In genomic region chr1:63868220-63868897, GRCh38 we compare ENCODE assay signal across 10 cellular contexts.
A peak's percentile ranks its signal among the peaks of the same experiment; 100 is the strongest.
DNase-seq lines count a peak whose midpoint lies in the region; ATAC-seq, FAIRE-seq and TF ChIP-seq lines count a peak whose summit lies in the region.
"Had no signal": no experiment of that assay in that cellular context is flagged by ENCODE, and none has a peak within 500 bp of the region (broad histone marks: within the 10 kb centered on the region; RNA-seq: fewer than 3 reads in every experiment).

No MANE protein-coding gene starts in this region.

- POLR2A ChIA-PET in HepG2 (lab: Yijun Ruan, JAX) (no interaction called here), RWPE1 (lab: Yijun Ruan, JAX; ENCODE audit: low non-redundant PET) (no interaction called here)

- H3K4me1 Mint-ChIP-seq in natural killer cell, result no peaks in the 10 kb centered on the region

- 41% methylated on average over 7 of the region's 7 CpGs for WGBS in HepG2 (ENCODE audit: low lambda C conversion rate)
- 71% methylated on average over 7 of the region's 7 CpGs for WGBS in right lobe of liver (ENCODE audit: insufficient coverage, low coverage, low lambda C conversion rate, missing lambda C conversion rate)

- no peaks in the 10 kb centered on the region for H3K36me3 ChIP-seq in HepG2 (replicated peaks in 1 of 2; ENCODE audit: control insufficient read depth in 1 of 2, insufficient read depth in 2 of 2, low read length in 2 of 2)
- H3K36me3 ChIP-seq in right lobe of liver, result no peaks in the 10 kb centered on the region
- H3K36me3 ChIP-seq: BLaER1, pancreas had no signal

- in situ Hi-C loops in HepG2 (cut with HindIII; ENCODE audit: extremely low pct_ligation_motif_present, low pct_unique_long_range_greater_than_20kb), result no loop called here

- H3K27ac ChIP-seq in HepG2 (ENCODE audit: extremely low read length, insufficient read depth, low read length), result no peak overlapping the region
- H3K27ac ChIP-seq in right lobe of liver, result no peak overlapping the region
- no peak overlapping the region for H3K27ac ChIP-seq in RWPE1
- H3K27ac ChIP-seq: BLaER1, pancreas had no signal

- no peak overlapping the region for H3K9ac ChIP-seq in HepG2 (ENCODE audit: insufficient read depth, low read depth, low read length)
- H3K9ac ChIP-seq: BLaER1 had no signal

- no peaks in the 10 kb centered on the region for H3K79me2 ChIP-seq in HepG2 (ENCODE audit: insufficient read depth, low read length)

- no peaks in the 10 kb centered on the region for H4K20me1 ChIP-seq in HepG2 (ENCODE audit: insufficient read depth, low read length)
- H4K20me1 ChIP-seq: BLaER1 had no signal

- TF ChIP-seq CTCF in HepG2 (CRISPR knock-in tag; IDR thresholded peaks at IDR 0.05) (no peak; the same call in 1 of the 2 replicates), right lobe of liver (IDR thresholded peaks at IDR 0.05) (no peak), RWPE1 (conservative IDR thresholded peaks at IDR 0.05; ENCODE audit: low read depth) (no peak), natural killer cell (IDR thresholded peaks at IDR 0.05) (no peak)

- FAIRE-seq in HepG2 (lab: Jason Lieb, UNC), result no peak
- FAIRE-seq: pancreas had no signal

- H3K9me3 ChIP-seq in HepG2 (ENCODE audit: low read length) (no peaks in the 10 kb centered on the region), right lobe of liver (no peaks in the 10 kb centered on the region)
- H3K9me3 ChIP-seq: BLaER1, pancreas had no signal

- H3K4me3 ChIP-seq in HepG2 (replicated peaks in 1 of 3; ENCODE audit: insufficient read depth in 1 of 3, low read depth in 2 of 3, low read length in 3 of 3) (no peak overlapping the region), right lobe of liver (no peak overlapping the region)
- H3K4me3 ChIP-seq: BLaER1, pancreas had no signal

- intact Hi-C loops in HepG2 (cut with micrococcal nuclease; ENCODE audit: unreplicated experiment), result no loop called here
- intact Hi-C loops in right lobe of liver (cut with DNase I), result no loop called here
- intact Hi-C loops in left cardiac atrium (cut with DNase I), result no loop called here
- intact Hi-C loops in natural killer cell (cut with micrococcal nuclease), result no loop called here

- H2AFZ ChIP-seq in HepG2 (ENCODE audit: low read length), result no peak overlapping the region

- H3K4me3 Mint-ChIP-seq in natural killer cell, result no peak overlapping the region

- H3K4me2 ChIP-seq in HepG2 (ENCODE audit: low read depth, low read length), result no peak overlapping the region
- H3K4me2 ChIP-seq: BLaER1 had no signal

- TF ChIP-seq RAD21 in HepG2 (CRISPR knock-in tag; IDR thresholded peaks at IDR 0.05), result no peak

- no peaks in the 10 kb centered on the region for H3K36me3 Mint-ChIP-seq in natural killer cell

- H3K4me1 ChIP-seq in HepG2 (ENCODE audit: insufficient read depth, low read length), result no peaks in the 10 kb centered on the region
- H3K4me1 ChIP-seq in right lobe of liver, result no peaks in the 10 kb centered on the region
- H3K4me1 ChIP-seq: BLaER1 had no signal

- ATAC-seq in HepG2 (peak; percentile 75), right lobe of liver (no peak), left cardiac atrium (peak; percentile 53 to 56), natural killer cell (no peak)

- no peak overlapping the region for H3K27ac Mint-ChIP-seq in natural killer cell

- TF ChIP-seq POLR2A in HepG2 (IDR thresholded peaks at IDR 0.05; ENCODE audit: insufficient read depth in 1 of 2, low read depth in 2 of 2, low read length in 2 of 2), result no peak
- no peak for TF ChIP-seq POLR2A in right lobe of liver (IDR thresholded peaks at IDR 0.05)

- H3K9me3 Mint-ChIP-seq in natural killer cell, result no peaks in the 10 kb centered on the region

- TF ChIP-seq EP300 in HepG2 (IDR thresholded peaks at IDR 0.05; ENCODE audit: low read depth in 2 of 2, low read length in 2 of 2) (no peak), HepG2 (CRISPR knock-in tag; IDR thresholded peaks at IDR 0.05; ENCODE audit: borderline replicate concordance) (no peak)

- H3K27me3 Mint-ChIP-seq in natural killer cell (ENCODE audit: low read depth in 2 of 2), result peaks cover 3 to 19% of the 10 kb centered on the region in 2 donors

- CTCF ChIA-PET in HepG2 (lab: Yijun Ruan, JAX; ENCODE audit: low intra/inter-chr PET ratio, low total read pairs), result no interaction called here
- CTCF ChIA-PET in RWPE1 (lab: Yijun Ruan, JAX), result no interaction called here

- H3K27me3 ChIP-seq in HepG2 (ENCODE audit: control insufficient read depth in 1 of 2, insufficient read depth in 2 of 2, low read length in 2 of 2) (no peaks in the 10 kb centered on the region), right lobe of liver (no peaks in the 10 kb centered on the region)
- H3K27me3 ChIP-seq: BLaER1, pancreas had no signal

- BruUV-seq in HepG2 (replicated peaks; lab: Mats Ljungman, UMichigan), result no TSS peak

- no peak for DNase-seq in HepG2 (ENCODE audit: low spot score)
- DNase-seq in right lobe of liver, result no peak
- DNase-seq in RWPE1 (ENCODE audit: low spot score), result peak; percentile 70
- no peak for DNase-seq in left cardiac atrium
- DNase-seq in natural killer cell, result no peak
- no peak for DNase-seq in NAMALWA (ENCODE audit: low spot score)
- DNase-seq in NCI-H526 (lab: John Stamatoyannopoulos, UW), result no peak
- DNase-seq in SKM-1 treated with dmso at 0.1 percent for 144 hours (lab: John Stamatoyannopoulos, UW; ENCODE audit: unreplicated experiment), result no peak
- DNase-seq: pancreas had no signal

TF ChIP-seq in HepG2, 621 proteins besides CTCF, POLR2A, EP300 and RAD21:
- TF ChIP-seq HOXD1 (CRISPR knock-in tag; IDR thresholded peaks at IDR 0.05), result no peak
- TF ChIP-seq ZNF333 (CRISPR knock-in tag; IDR thresholded peaks at IDR 0.05; ENCODE audit: borderline replicate concordance), result no peak
- no peak for TF ChIP-seq UBTF (CRISPR knock-in tag; IDR thresholded peaks at IDR 0.05)
- TF ChIP-seq ZNF674 (CRISPR knock-in tag; IDR thresholded peaks at IDR 0.05; ENCODE audit: low read depth), result no peak
- peak; percentile 17; the same call in 1 of the 2 replicates for TF ChIP-seq STAG1 (CRISPR knock-in tag; IDR thresholded peaks at IDR 0.05)
- TF ChIP-seq DPF2 (CRISPR knock-in tag; IDR thresholded peaks at IDR 0.05; ENCODE audit: borderline replicate concordance, low read depth), result no peak
- TF ChIP-seq MED13 (CRISPR knock-in tag; IDR thresholded peaks at IDR 0.05), result no peak
- TF ChIP-seq MXI1 (IDR thresholded peaks at IDR 0.05; ENCODE audit: borderline replicate concordance, low read depth, low read length), result no peak
- no peak for TF ChIP-seq ZNF775 (CRISPR knock-in tag; IDR thresholded peaks at IDR 0.05; ENCODE audit: borderline replicate concordance)
TF ChIP-seq in HepG2: peak in this region for 1.

Comparison
In these comparisons a context has a peak if more than half of its experiments do, and no peak if none do; other contexts are left out.
1. ATAC-seq: peak in HepG2 (single experiment) and left cardiac atrium (2 of 2); none in right lobe of liver (0 of 4) and natural killer cell (0 of 3).